In the genomic region with DNA sequence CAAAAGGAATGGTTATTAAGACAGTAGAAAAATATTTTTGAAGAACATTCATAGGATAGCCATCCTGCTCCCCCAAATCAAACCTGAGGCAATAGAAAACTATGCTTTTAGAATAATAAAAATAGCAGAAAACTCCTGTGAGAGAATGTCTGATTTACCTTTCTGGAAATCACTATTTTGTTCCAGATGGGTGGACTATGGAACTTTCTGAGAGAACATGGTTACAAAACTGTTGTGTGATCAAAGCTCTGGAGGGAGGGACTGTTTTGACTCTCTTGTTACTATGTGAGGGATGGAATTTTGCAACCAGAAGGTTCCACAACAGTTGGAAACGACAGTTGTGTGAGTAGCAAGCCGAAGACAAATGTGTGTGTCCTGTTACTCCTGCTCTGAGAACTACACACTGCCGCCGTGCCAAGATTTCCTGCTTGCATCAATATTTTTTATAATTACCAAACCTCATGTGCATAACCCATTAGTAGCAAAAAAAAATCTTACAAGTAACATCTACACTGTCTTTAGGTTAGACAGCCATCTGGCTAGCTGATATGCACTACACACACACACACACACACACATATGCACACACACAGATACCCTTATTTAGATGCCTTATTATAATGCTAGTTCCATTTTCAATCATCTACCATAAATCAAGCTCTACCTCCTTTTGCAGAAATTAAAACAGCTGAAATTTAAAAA, we compare ENCODE assay signal across 2 cellular contexts.
TF ChIP-seq lines count a peak whose summit lies in the region.

No MANE protein-coding gene starts in this region.

TF ChIP-seq in SK-N-SH, 30 proteins besides CTCF, POLR2A, EP300 and RAD21 (continued from another document):
- TF ChIP-seq RFX5 (IDR thresholded peaks at IDR 0.05; ENCODE audit: low read length) (no peak), JUND (IDR thresholded peaks at IDR 0.05) (no peak), GATA2 (CRISPR knock-in tag; IDR thresholded peaks at IDR 0.05) (no peak), RXRA (IDR thresholded peaks at IDR 0.05; ENCODE audit: borderline replicate concordance, low read depth) (no peak), USF1 (IDR thresholded peaks at IDR 0.05; ENCODE audit: borderline replicate concordance, low read depth) (no peak), MXI1 (IDR thresholded peaks at IDR 0.05; ENCODE audit: low read depth, low read length) (no peak), TEAD4 (IDR thresholded peaks at IDR 0.05; ENCODE audit: borderline replicate concordance, insufficient read depth) (no peak), NFIC (IDR thresholded peaks at IDR 0.05; ENCODE audit: borderline replicate concordance) (no peak), NRF1 (IDR thresholded peaks at IDR 0.05; ENCODE audit: low read depth, low read length) (no peak), CHD2 (IDR thresholded peaks at IDR 0.05; ENCODE audit: low read length, partially characterized antibody) (no peak), RCOR1 (IDR thresholded peaks at IDR 0.05; ENCODE audit: low read length) (no peak), EZH2phosphoT487 (IDR thresholded peaks at IDR 0.05; ENCODE audit: borderline replicate concordance, low read depth) (no peak), SIN3A (IDR thresholded peaks at IDR 0.05; ENCODE audit: borderline replicate concordance, low read depth, low read length) (no peak)
- TF ChIP-seq, protein P1, sequence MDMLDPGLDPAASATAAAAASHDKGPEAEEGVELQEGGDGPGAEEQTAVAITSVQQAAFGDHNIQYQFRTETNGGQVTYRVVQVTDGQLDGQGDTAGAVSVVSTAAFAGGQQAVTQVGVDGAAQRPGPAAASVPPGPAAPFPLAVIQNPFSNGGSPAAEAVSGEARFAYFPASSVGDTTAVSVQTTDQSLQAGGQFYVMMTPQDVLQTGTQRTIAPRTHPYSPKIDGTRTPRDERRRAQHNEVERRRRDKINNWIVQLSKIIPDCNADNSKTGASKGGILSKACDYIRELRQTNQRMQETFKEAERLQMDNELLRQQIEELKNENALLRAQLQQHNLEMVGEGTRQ (IDR thresholded peaks at IDR 0.05; ENCODE audit: borderline replicate concordance, low read depth, low read length) = no peak

TF ChIP-seq in SK-N-SH treated with all-trans-retinoic acid at 6 μM for 48 hours, 23 proteins besides CTCF, POLR2A, EP300 and RAD21 (continued from another document):
- TF ChIP-seq, protein P2, sequence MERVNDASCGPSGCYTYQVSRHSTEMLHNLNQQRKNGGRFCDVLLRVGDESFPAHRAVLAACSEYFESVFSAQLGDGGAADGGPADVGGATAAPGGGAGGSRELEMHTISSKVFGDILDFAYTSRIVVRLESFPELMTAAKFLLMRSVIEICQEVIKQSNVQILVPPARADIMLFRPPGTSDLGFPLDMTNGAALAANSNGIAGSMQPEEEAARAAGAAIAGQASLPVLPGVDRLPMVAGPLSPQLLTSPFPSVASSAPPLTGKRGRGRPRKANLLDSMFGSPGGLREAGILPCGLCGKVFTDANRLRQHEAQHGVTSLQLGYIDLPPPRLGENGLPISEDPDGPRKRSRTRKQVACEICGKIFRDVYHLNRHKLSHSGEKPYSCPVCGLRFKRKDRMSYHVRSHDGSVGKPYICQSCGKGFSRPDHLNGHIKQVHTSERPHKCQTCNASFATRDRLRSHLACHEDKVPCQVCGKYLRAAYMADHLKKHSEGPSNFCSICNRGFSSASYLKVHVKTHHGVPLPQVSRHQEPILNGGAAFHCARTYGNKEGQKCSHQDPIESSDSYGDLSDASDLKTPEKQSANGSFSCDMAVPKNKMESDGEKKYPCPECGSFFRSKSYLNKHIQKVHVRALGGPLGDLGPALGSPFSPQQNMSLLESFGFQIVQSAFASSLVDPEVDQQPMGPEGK (CRISPR knock-in tag; IDR thresholded peaks at IDR 0.05; ENCODE audit: borderline replicate concordance) = no peak
- TF ChIP-seq ZNF70 (CRISPR knock-in tag; IDR thresholded peaks at IDR 0.05) = no peak
- TF ChIP-seq POU6F1 (CRISPR knock-in tag; IDR thresholded peaks at IDR 0.05; ENCODE audit: borderline replicate concordance, low read depth) = no peak
- TF ChIP-seq ZC3H10 (CRISPR knock-in tag; IDR thresholded peaks at IDR 0.05) = no peak
- no peak for TF ChIP-seq TCF4 (CRISPR knock-in tag; IDR thresholded peaks at IDR 0.05; ENCODE audit: borderline replicate concordance)
- TF ChIP-seq ZFP3 (CRISPR knock-in tag; IDR thresholded peaks at IDR 0.05) = no peak
- no peak for TF ChIP-seq ARNTL (CRISPR knock-in tag; IDR thresholded peaks at IDR 0.05; ENCODE audit: borderline replicate concordance, low read depth)
- TF ChIP-seq GLIS3 (CRISPR knock-in tag; IDR thresholded peaks at IDR 0.05) = no peak
- no peak for TF ChIP-seq ZNF8 (CRISPR knock-in tag; IDR thresholded peaks at IDR 0.05)
- TF ChIP-seq RARB (CRISPR knock-in tag; IDR thresholded peaks at IDR 0.05) = no peak
- TF ChIP-seq, protein P3, sequence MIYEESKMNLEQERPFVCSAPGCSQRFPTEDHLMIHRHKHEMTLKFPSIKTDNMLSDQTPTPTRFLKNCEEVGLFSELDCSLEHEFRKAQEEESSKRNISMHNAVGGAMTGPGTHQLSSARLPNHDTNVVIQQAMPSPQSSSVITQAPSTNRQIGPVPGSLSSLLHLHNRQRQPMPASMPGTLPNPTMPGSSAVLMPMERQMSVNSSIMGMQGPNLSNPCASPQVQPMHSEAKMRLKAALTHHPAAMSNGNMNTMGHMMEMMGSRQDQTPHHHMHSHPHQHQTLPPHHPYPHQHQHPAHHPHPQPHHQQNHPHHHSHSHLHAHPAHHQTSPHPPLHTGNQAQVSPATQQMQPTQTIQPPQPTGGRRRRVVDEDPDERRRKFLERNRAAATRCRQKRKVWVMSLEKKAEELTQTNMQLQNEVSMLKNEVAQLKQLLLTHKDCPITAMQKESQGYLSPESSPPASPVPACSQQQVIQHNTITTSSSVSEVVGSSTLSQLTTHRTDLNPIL (CRISPR knock-in tag; IDR thresholded peaks at IDR 0.05; ENCODE audit: low read depth) = no peak
- no peak for TF ChIP-seq PPARA (CRISPR knock-in tag; IDR thresholded peaks at IDR 0.05; ENCODE audit: borderline replicate concordance)
- TF ChIP-seq TSHZ2 (CRISPR knock-in tag; IDR thresholded peaks at IDR 0.05) = no peak
- TF ChIP-seq ISL1 (CRISPR knock-in tag; IDR thresholded peaks at IDR 0.05) = no peak
